Comparison of ENCODE assay signal across 21 cellular contexts in genomic region chr12:58745348-58746125, GRCh38.
DNase-seq lines count a peak whose midpoint lies in the region; ATAC-seq and TF ChIP-seq lines count a peak whose summit lies in the region.
"Had no signal": no experiment of that assay in that cellular context is flagged by ENCODE, and none has a peak within 500 bp of the region (broad histone marks: within the 10 kb centered on the region; RNA-seq: fewer than 3 reads in every experiment).

No MANE protein-coding gene starts in this region.

- H3K4me3 ChIP-seq in epithelial cell of esophagus (ENCODE audit: low read length), result no peak overlapping the region
- H3K4me3 ChIP-seq in MG63, result no peak overlapping the region
- H3K4me3 ChIP-seq: heart left ventricle, lung had no signal

- TF ChIP-seq CTCF in epithelial cell of esophagus (IDR thresholded peaks at IDR 0.05; ENCODE audit: insufficient read depth, low read depth, low read length, missing control alignments), result no peak

- H3K27me3 ChIP-seq in MG63, result no peaks in the 10 kb centered on the region
- H3K27me3 ChIP-seq: heart left ventricle had no signal

- ATAC-seq in Right ventricle myocardium superior (ENCODE audit: poor library complexity) (no peak), SK-N-SH treated with all-trans-retinoic acid at 6 μM for 48 hours (no peak), GM18502 (IDR thresholded peaks at IDR 0.05; ENCODE audit: poor library complexity, unreplicated experiment) (no peak)
- ATAC-seq: activated T-cell treated with anti-CD3 and anti-CD28 coated beads, Interleukin-2, amount 50 U/mL, for 4 hours; heart left ventricle had no signal

- peak; percentile 6 for DNase-seq in EH (ENCODE audit: low read depth)
- DNase-seq in M059J (ENCODE audit: low read depth), result peak; percentile 32
- DNase-seq in epithelial cell of esophagus (ENCODE audit: low read depth), result peak; percentile 11
- peak; percentile 25 for DNase-seq in iPS-NIHi7 (ENCODE audit: extremely low spot score)
- no peak for DNase-seq in MG63
- no peak for DNase-seq in Right ventricle myocardium superior
- DNase-seq: activated CD4-positive, alpha-beta T cell treated with anti-CD3 and anti-CD28 coated beads for 1 hour; activated naive CD4-positive, alpha-beta T cell treated with anti-CD3 and anti-CD28 coated beads, Interleukin-2, amount 10 ng/mL, durations not matched to agents 7 days and 5 days; activated T-cell treated with anti-CD3 and anti-CD28 coated beads, Interleukin-2, amount 50 U/mL, for 4 hours; anterior cingulate cortex; effector memory CD4-positive, alpha-beta T cell; EL; heart left ventricle; kidney; NCI-H1048; NCI-H1930; occipital lobe; retina had no signal

- no peaks in the 10 kb centered on the region; the same call in 1 of the 2 replicates for H3K9me3 ChIP-seq in MG63

- intact Hi-C loops in Right ventricle myocardium superior (cut with DNase I), result no loop called here

- H3K36me3 ChIP-seq in MG63, result no peaks in the 10 kb centered on the region
- H3K36me3 ChIP-seq: heart left ventricle had no signal

TF ChIP-seq in SK-N-SH treated with all-trans-retinoic acid at 6 μM for 48 hours, 23 proteins besides CTCF, POLR2A, EP300 and RAD21:
- TF ChIP-seq ZFP3 (CRISPR knock-in tag; IDR thresholded peaks at IDR 0.05) (no peak), TCF4 (CRISPR knock-in tag; IDR thresholded peaks at IDR 0.05; ENCODE audit: borderline replicate concordance) (no peak), ZC3H10 (CRISPR knock-in tag; IDR thresholded peaks at IDR 0.05) (no peak), OSR1 (CRISPR knock-in tag; IDR thresholded peaks at IDR 0.05) (no peak), ARNTL (CRISPR knock-in tag; IDR thresholded peaks at IDR 0.05; ENCODE audit: borderline replicate concordance, low read depth) (no peak), GLIS3 (CRISPR knock-in tag; IDR thresholded peaks at IDR 0.05) (no peak), TOX (CRISPR knock-in tag; IDR thresholded peaks at IDR 0.05; ENCODE audit: borderline replicate concordance) (no peak), PATZ1 (CRISPR knock-in tag; IDR thresholded peaks at IDR 0.05; ENCODE audit: borderline replicate concordance) (no peak), ZNF70 (CRISPR knock-in tag; IDR thresholded peaks at IDR 0.05) (no peak), ESRRG (CRISPR knock-in tag; IDR thresholded peaks at IDR 0.05) (no peak), RARB (CRISPR knock-in tag; IDR thresholded peaks at IDR 0.05) (no peak), ZNF8 (CRISPR knock-in tag; IDR thresholded peaks at IDR 0.05) (no peak), POU6F1 (CRISPR knock-in tag; IDR thresholded peaks at IDR 0.05; ENCODE audit: borderline replicate concordance, low read depth) (no peak)

Comparison
In these comparisons a context has a peak if more than half of its experiments do, and no peak if none do; other contexts are left out.
1. DNase-seq: peak in EH (single experiment), M059J (single experiment), epithelial cell of esophagus (single experiment) and iPS-NIHi7 (single experiment); none in MG63 (single experiment) and Right ventricle myocardium superior (single experiment).